In the genomic region with DNA sequence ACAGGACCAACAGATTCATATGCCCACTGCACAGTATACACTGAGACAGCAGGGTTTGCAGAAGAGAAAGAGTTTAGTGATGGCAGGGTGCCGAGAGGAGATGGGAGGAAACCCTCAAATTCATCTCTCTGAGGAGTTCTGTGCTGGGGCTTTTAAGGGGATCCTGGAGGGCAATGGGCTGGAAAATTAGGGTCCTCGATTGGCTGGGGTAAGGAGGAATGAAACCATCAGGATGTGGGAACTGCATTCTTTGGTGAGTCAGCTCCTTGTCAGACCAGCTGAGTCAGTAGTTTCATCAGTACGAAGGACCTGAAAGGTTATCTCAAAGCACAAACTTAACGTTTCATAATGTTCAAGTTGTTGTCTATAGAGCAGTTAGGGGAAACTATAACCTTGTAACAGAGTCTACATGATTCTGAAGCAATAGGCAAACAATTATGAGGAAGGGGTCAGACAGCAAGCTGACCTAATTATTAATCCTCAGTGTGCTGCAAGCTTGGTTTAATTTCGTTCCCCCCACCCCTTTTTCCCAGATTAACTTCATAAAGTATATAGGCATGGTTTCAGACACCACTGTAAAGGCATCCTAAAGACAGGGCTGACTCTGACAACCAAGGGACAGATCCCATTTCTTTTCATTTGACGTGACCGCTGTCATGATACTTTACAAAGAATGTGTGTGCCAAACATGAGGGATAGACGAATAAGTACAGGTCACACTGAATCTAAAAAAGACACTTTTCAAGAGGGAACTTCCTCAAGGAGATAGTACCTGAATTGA, we compare ENCODE assay signal across 8 cellular contexts. TPM values are rescaled to one million over a fixed set of nuclear protein-coding genes. Genes with fewer than 3 reads are reported as not detected.
DNase-seq lines count a peak whose midpoint lies in the region; ATAC-seq, FAIRE-seq and TF ChIP-seq lines count a peak whose summit lies in the region.

No MANE protein-coding gene starts in this region.

- peak overlapping the region; percentile 20 to 83 for H3K4ac ChIP-seq in mesenchymal stem cell (ENCODE audit: low read depth in 1 of 2, low read length in 2 of 2)

- H3K79me2 ChIP-seq in GM12878 (ENCODE audit: control insufficient read depth, insufficient read depth, low read length) = peaks cover 35% of the 10 kb centered on the region

- H3K4me2 ChIP-seq in GM12878 (ENCODE audit: control insufficient read depth, insufficient read depth) (peak overlapping the region; percentile 19), mesenchymal stem cell (ENCODE audit: low read length, poor library complexity, severe bottlenecking) (peak overlapping the region; percentile 62)

- no peak for TF ChIP-seq RAD21 in GM12878 (IDR thresholded peaks at IDR 0.05; ENCODE audit: insufficient read depth, low read depth, low read length)

- no peak overlapping the region for H3K4me3 Mint-ChIP-seq in CD8-positive, alpha-beta T cell

- intact Hi-C loops in CD8-positive, alpha-beta T cell (cut with DNase I, micrococcal nuclease) = loop anchor here (2.0 to 10.0 kb wide), 6 partner anchors 69 to 1831 kb away; partner anchors contain the start of genes KLHL2 (in 1 of the 2), TMA16 (in 1 of the 2) and TMEM192 (in 1 of the 2)
- intact Hi-C loops in GM12878 (cut with micrococcal nuclease; ENCODE audit: unreplicated experiment) = loop anchor here (2.0 to 5.0 kb wide), 3 partner anchors 119 to 214 kb away; partner anchors contain the start of genes KLHL2 and TMEM192

- CTCF ChIA-PET in CD8-positive, alpha-beta T cell (lab: Charles Lee) = interaction anchor here (1.1 kb wide), 1 partner anchor 30 kb away, joined by 3 read pairs; no protein-coding TSS in a partner anchor
- CTCF ChIA-PET in GM12878 (lab: Yijun Ruan, JAX) = interaction anchor here (0.9 to 2.3 kb wide), 8 partner anchors 11 to 195 kb away, joined by 3 to 10 read pairs (median 4); no protein-coding TSS in a partner anchor

- H3K4me1 ChIP-seq in CD8-positive, alpha-beta T cell (ENCODE audit: insufficient read depth, low read length) = peaks cover 21% of the 10 kb centered on the region
- H3K4me1 ChIP-seq in GM12878 (ENCODE audit: control insufficient read depth, insufficient read depth, low read length) = peaks cover 4% of the 10 kb centered on the region
- peaks cover 10% of the 10 kb centered on the region for H3K4me1 ChIP-seq in mesenchymal stem cell (ENCODE audit: control insufficient read depth, insufficient read depth, low read depth, low read length)

- no peak for DNase-seq in CD8-positive, alpha-beta T cell
- no peak for DNase-seq in GM12878 (ENCODE audit: low read depth, low spot score)
- peak; percentile 76 for DNase-seq in mesenchymal stem cell
- DNase-seq in NCI-H1436 (lab: John Stamatoyannopoulos, UW) = no peak
- DNase-seq in cerebellar nuclear complex (lab: John Stamatoyannopoulos, UW) = no peak

- peak overlapping the region; percentile 6 for H2BK15ac ChIP-seq in mesenchymal stem cell (ENCODE audit: low read depth, poor library complexity, severe bottlenecking)

- SMC1A ChIA-PET in GM12878 (lab: Charles Lee; ENCODE audit: uncharacterized antibody, unreplicated experiment) = interaction anchor here (0.6 to 4.5 kb wide), 9 partner anchors 10 to 384 kb away, joined by 3 to 17 read pairs (median 6); no protein-coding TSS in a partner anchor

- peaks cover 9% of the 10 kb centered on the region for H3K36me3 Mint-ChIP-seq in CD8-positive, alpha-beta T cell

- H3K9me3 ChIP-seq in CD8-positive, alpha-beta T cell (ENCODE audit: low read length) = no peaks in the 10 kb centered on the region
- H3K9me3 ChIP-seq in KOPT-K1 (ENCODE audit: insufficient read depth, low read length, poor library complexity, severe bottlenecking) = no peaks in the 10 kb centered on the region
- peaks cover 2% of the 10 kb centered on the region; the same call in 1 of the 3 replicates for H3K9me3 ChIP-seq in GM12878 (replicated peaks; ENCODE audit: control insufficient read depth, insufficient read depth, low read length)
- no peaks in the 10 kb centered on the region for H3K9me3 ChIP-seq in mesenchymal stem cell (ENCODE audit: control insufficient read depth, low read length)

- H3K4me3 ChIP-seq in CD8-positive, alpha-beta T cell (ENCODE audit: low read depth, low read length) = no peak overlapping the region
- peak overlapping the region; percentile 58 for H3K4me3 ChIP-seq in GM12878
- H3K4me3 ChIP-seq in mesenchymal stem cell (ENCODE audit: insufficient read depth in 1 of 2, low read depth in 1 of 2, low read length in 2 of 2) = peak overlapping the region in 1 of 2 experiments; percentile 99

- no peak for ATAC-seq in CD8-positive, alpha-beta T cell
- ATAC-seq in GM12878 (no peak), HG02623 (IDR thresholded peaks at IDR 0.05; ENCODE audit: unreplicated experiment) (no peak)
- no peak for ATAC-seq in activated CD4-positive, CD25-positive, alpha-beta regulatory T cell treated with anti-CD3 and anti-CD28 coated beads, Interleukin-2, amount 50 U/mL, for 24 hours

- no peak overlapping the region for H2BK5ac ChIP-seq in mesenchymal stem cell (ENCODE audit: low read depth, low read length, poor library complexity, severe bottlenecking)

- POLR2A ChIA-PET in CD8-positive, alpha-beta T cell (lab: Charles Lee) = no interaction called here
- POLR2A ChIA-PET in GM12878 (lab: Charles Lee) = interaction anchor here (0.7 to 1.4 kb wide), 4 partner anchors 9 to 116 kb away, joined by 3 read pairs; no protein-coding TSS in a partner anchor

- peak overlapping the region; percentile 76 for H4K8ac ChIP-seq in mesenchymal stem cell (ENCODE audit: low read length)

- no peak for FAIRE-seq in GM12878 (lab: Jason Lieb, UNC)

- no peaks in the 10 kb centered on the region for H4K20me1 ChIP-seq in GM12878 (ENCODE audit: control insufficient read depth, insufficient read depth)

- H3K36me3 ChIP-seq in CD8-positive, alpha-beta T cell (ENCODE audit: insufficient read depth, low read length) = no peaks in the 10 kb centered on the region
- peaks cover 9% of the 10 kb centered on the region; the same call in 1 of the 2 replicates for H3K36me3 ChIP-seq in KOPT-K1 (ENCODE audit: insufficient read depth, low read length)
- H3K36me3 ChIP-seq in GM12878 (ENCODE audit: control insufficient read depth in 2 of 2, insufficient read depth in 2 of 2, low read length in 1 of 2) = no peaks in the 10 kb centered on the region
- peaks cover 7 to 21% of the 10 kb centered on the region in 2 experiments for H3K36me3 ChIP-seq in mesenchymal stem cell (ENCODE audit: control insufficient read depth in 1 of 2, insufficient read depth in 2 of 2, low read depth in 1 of 2, low read length in 2 of 2)

- peak overlapping the region; percentile 22 to 98 for H2BK12ac ChIP-seq in mesenchymal stem cell (ENCODE audit: low read length in 2 of 2)

- H3K79me1 ChIP-seq in mesenchymal stem cell (replicated peaks; ENCODE audit: low read length, poor library complexity, severe bottlenecking) = peaks cover 3% of the 10 kb centered on the region

- H3K27ac Mint-ChIP-seq in CD8-positive, alpha-beta T cell = no peak overlapping the region

- no peaks in the 10 kb centered on the region for H3K9me3 Mint-ChIP-seq in CD8-positive, alpha-beta T cell

- peak overlapping the region; percentile 6 for H4K91ac ChIP-seq in mesenchymal stem cell (ENCODE audit: low read length)

- H3K23ac ChIP-seq in mesenchymal stem cell (ENCODE audit: low read length in 2 of 2) = no peak overlapping the region

- peak overlapping the region in 1 of 2 experiments; percentile 53 for H3K14ac ChIP-seq in mesenchymal stem cell (ENCODE audit: low read length in 2 of 2)

- H3K18ac ChIP-seq in mesenchymal stem cell (ENCODE audit: low read depth in 1 of 2, low read length in 2 of 2) = peak overlapping the region; percentile 59 to 88

- peaks cover 24% of the 10 kb centered on the region for H3K4me1 Mint-ChIP-seq in CD8-positive, alpha-beta T cell (ENCODE audit: low read depth)

- WGBS in GM12878 (ENCODE audit: insufficient coverage, insufficient replicate concordance, low lambda C conversion rate, missing lambda C conversion rate) = 53% methylated on average over 8 of the region's 8 CpGs
- 38% methylated on average over 7 of the region's 8 CpGs for WGBS in mesenchymal stem cell

- H2BK120ac ChIP-seq in mesenchymal stem cell (ENCODE audit: low read depth, low read length) = peak overlapping the region; percentile 22

- TF ChIP-seq EP300 in GM12878 (IDR thresholded peaks at IDR 0.05; ENCODE audit: borderline replicate concordance in 1 of 2, control insufficient read depth in 1 of 2, low read depth in 2 of 2, low read length in 2 of 2) = no peak

- in situ Hi-C loops in GM12878 (cut with MboI) = no loop called here

- H3K9ac ChIP-seq in GM12878 (ENCODE audit: control insufficient read depth, insufficient read depth, low read length) (no peak overlapping the region), mesenchymal stem cell (ENCODE audit: low read length) (peak overlapping the region; percentile 98)

- no peaks in the 10 kb centered on the region for H3K27me3 Mint-ChIP-seq in CD8-positive, alpha-beta T cell (ENCODE audit: low read depth)

- H2AFZ ChIP-seq in GM12878 (ENCODE audit: control insufficient read depth, low read depth, low read length) (no peak overlapping the region), mesenchymal stem cell (ENCODE audit: low read depth, low read length) (no peak overlapping the region)

- no peak; the same call in 1 of the 2 replicates for TF ChIP-seq POLR2A in GM12878 (IDR thresholded peaks at IDR 0.05; ENCODE audit: low read depth, low read length)

- peak overlapping the region; percentile 23 for H2AK5ac ChIP-seq in mesenchymal stem cell (ENCODE audit: low read length, severe bottlenecking)

- peak overlapping the region; percentile 87 for H3K27ac ChIP-seq in CD8-positive, alpha-beta T cell (ENCODE audit: low read depth, low read length)
- H3K27ac ChIP-seq in KOPT-K1 (ENCODE audit: low read depth, low read length, poor library complexity, severe bottlenecking) (peak overlapping the region; percentile 83), GM12878 (ENCODE audit: control insufficient read depth, insufficient read depth) (no peak overlapping the region), mesenchymal stem cell (ENCODE audit: low read length, poor library complexity, severe bottlenecking) (peak overlapping the region; percentile 65)

- RAD21 ChIA-PET in GM12878 (lab: Charles Lee; ENCODE audit: unreplicated experiment) = interaction anchor here (1.9 to 2.6 kb wide), 2 partner anchors 31 to 117 kb away, joined by 8 to 11 read pairs; no protein-coding TSS in a partner anchor

- BruUV-seq in GM12878 (replicated peaks; lab: Mats Ljungman, UMichigan) = no TSS peak

- no peaks in the 10 kb centered on the region for H3K27me3 ChIP-seq in CD8-positive, alpha-beta T cell (ENCODE audit: insufficient read depth, low read length)
- no peaks in the 10 kb centered on the region for H3K27me3 ChIP-seq in GM12878 (replicated peaks in 1 of 2; ENCODE audit: control insufficient read depth in 2 of 2, insufficient read depth in 2 of 2, low read length in 1 of 2)
- no peaks in the 10 kb centered on the region for H3K27me3 ChIP-seq in mesenchymal stem cell (ENCODE audit: control insufficient read depth in 1 of 2, insufficient read depth in 1 of 2, low read length in 2 of 2)

- TF ChIP-seq CTCF in CD8-positive, alpha-beta T cell (IDR thresholded peaks at IDR 0.05) = no peak
- no peak for TF ChIP-seq CTCF in GM12878 (IDR thresholded peaks at IDR 0.05 in 2 of 3, conservative IDR thresholded peaks at IDR 0.05 in 1 of 3; ENCODE audit: control insufficient read depth in 2 of 3, extremely low read depth in 1 of 3, insufficient read depth in 1 of 3, low read depth in 3 of 3, low read length in 3 of 3)

RNA-seq across cellular contexts. Expression of gene MSMO1, which starts 1.5 kb away (rescaled TPM):
- 10 to 100 TPM; 18.6 to 19.2 TPM for total RNA-seq in CD8-positive, alpha-beta T cell
- 129 and 138 TPM in 2 replicates for total RNA-seq in GM12878 (2013; cell fraction: nucleolus; rRNA removed)
- total RNA-seq in GM12878 (2014; rRNA removed) = 121 and 184 TPM in 2 replicates
- total RNA-seq in GM12878 (2014; rRNA removed; fragmentation: Illumina TruSeq; extraction: Trizol) = 110 and 118 TPM in 2 replicates
- total RNA-seq in GM12878 (2021) = 63.6 and 67.6 TPM in 2 replicates
- polyA plus RNA-seq in GM12878 (2011; ENCODE audit: low read depth) = 20.0 TPM
- 168 and 274 TPM in 2 replicates for polyA plus RNA-seq in GM12878 (2011; rRNA removed)
- 68.3 and 83.0 TPM in 2 replicates for polyA plus RNA-seq in GM12878 (2011; cell fraction: cytosol; rRNA removed)
- polyA plus RNA-seq in GM12878 (2011; cell fraction: nucleus; rRNA removed) = 44.5 and 47.6 TPM in 2 replicates
- polyA plus RNA-seq in GM12878 (2012) = 35.5 and 64.6 TPM in 2 replicates
- polyA plus RNA-seq in GM12878 (2014; fragmentation: Illumina TruSeq; extraction: Trizol) = 109 and 157 TPM in 2 replicates
- 100 to 1,000 TPM; 101 to 136 TPM for polyA plus RNA-seq in GM12878 (2014; fragmentation: Nextera tagmentation; extraction: Ambion mirVana)
- polyA plus RNA-seq in GM12878 (2014; rRNA removed) = 75.5 and 98.4 TPM in 2 replicates
- polyA plus RNA-seq in GM12878 (2016; fragmentation: Nextera tagmentation; extraction: Ambion mirVana) = 10 to 100 TPM; 68.3 to 80.7 TPM
- 77.1 and 79.8 TPM in 2 replicates for polyA minus RNA-seq in GM12878 (2011; rRNA and poly(A)+ RNA removed)
- polyA minus RNA-seq in GM12878 (2011; cell fraction: cytosol; rRNA and poly(A)+ RNA removed) = 47.7 and 48.8 TPM in 2 replicates
- 32.8 and 57.2 TPM in 2 replicates for polyA minus RNA-seq in GM12878 (2011; cell fraction: nucleus; rRNA and poly(A)+ RNA removed)
- 313 TPM for polyA plus RNA-seq in mesenchymal stem cell (2013, experiment 1 of 2)
- polyA plus RNA-seq in mesenchymal stem cell (2013, experiment 2 of 2) = 343 TPM

RNA-seq across cellular contexts. Expression of gene CPE, which starts 52.9 kb away (rescaled TPM):
- not detected for total RNA-seq in CD8-positive, alpha-beta T cell
- not detected in 2 replicates for total RNA-seq in GM12878 (2013; cell fraction: nucleolus; rRNA removed)
- total RNA-seq in GM12878 (2014; rRNA removed) = not detected in 2 replicates
- not detected in 2 replicates for total RNA-seq in GM12878 (2014; rRNA removed; fragmentation: Illumina TruSeq; extraction: Trizol)
- not detected in 2 replicates for total RNA-seq in GM12878 (2021)
- not detected for polyA plus RNA-seq in GM12878 (2011; ENCODE audit: low read depth)
- not detected in 2 replicates for polyA plus RNA-seq in GM12878 (2011; rRNA removed)
- not detected in 2 replicates for polyA plus RNA-seq in GM12878 (2011; cell fraction: cytosol; rRNA removed)
- polyA plus RNA-seq in GM12878 (2011; cell fraction: nucleus; rRNA removed) = not detected in 2 replicates
- 0.06 TPM in 1 of 2 replicates, not detected in the other for polyA plus RNA-seq in GM12878 (2012)
- polyA plus RNA-seq in GM12878 (2014; fragmentation: Illumina TruSeq; extraction: Trizol) = not detected in 2 replicates
- polyA plus RNA-seq in GM12878 (2014; fragmentation: Nextera tagmentation; extraction: Ambion mirVana) = under 1 TPM in 1 of 2 experiments, not detected in 1; 0.05 TPM
- polyA plus RNA-seq in GM12878 (2014; rRNA removed) = not detected in 2 replicates
- polyA plus RNA-seq in GM12878 (2016; fragmentation: Nextera tagmentation; extraction: Ambion mirVana) = under 1 TPM in 1 of 2 experiments, not detected in 1; 0.14 TPM
- 0.05 TPM in 1 of 2 replicates, not detected in the other for polyA minus RNA-seq in GM12878 (2011; rRNA and poly(A)+ RNA removed)
- not detected in 2 replicates for polyA minus RNA-seq in GM12878 (2011; cell fraction: cytosol; rRNA and poly(A)+ RNA removed)
- not detected in 2 replicates for polyA minus RNA-seq in GM12878 (2011; cell fraction: nucleus; rRNA and poly(A)+ RNA removed)
- polyA plus RNA-seq in mesenchymal stem cell (2013, experiment 1 of 2) = 60.8 TPM
- polyA plus RNA-seq in mesenchymal stem cell (2013, experiment 2 of 2) = 63.6 TPM
